8 cellular contexts compared by ENCODE assay signal in genomic region chr12:71661977-71662522, GRCh38. TPM values are rescaled to one million over a fixed set of nuclear protein-coding genes. Genes with fewer than 3 reads are reported as not detected.
DNase-seq lines count a peak whose midpoint lies in the region; ATAC-seq and TF ChIP-seq lines count a peak whose summit lies in the region.

No MANE protein-coding gene starts in this region.

- POLR2A ChIA-PET in AG04449 (lab: Yijun Ruan, JAX): interaction anchor here (0.7 to 2.7 kb wide), 2 partner anchors 19 to 23 kb away, joined by 6 to 33 read pairs; partner anchors contain the start of gene TMEM19

- TF ChIP-seq CTCF in AG04449 (IDR thresholded peaks at IDR 0.05; ENCODE audit: insufficient read depth, low read length, missing control alignments): no peak

- no peaks in the 10 kb centered on the region for H3K27me3 Mint-ChIP-seq in central memory CD8-positive, alpha-beta T cell

- H3K36me3 ChIP-seq in HUES64 (ENCODE audit: insufficient read depth, low read length): peaks cover 36% of the 10 kb centered on the region
- H3K36me3 ChIP-seq in mucosa of rectum (ENCODE audit: control insufficient read depth in 2 of 2, insufficient read depth in 2 of 2, low read length in 2 of 2): peaks cover 16 to 29% of the 10 kb centered on the region in 2 donors

- H3K9ac ChIP-seq in HUES64 (ENCODE audit: low read depth, low read length) (peak overlapping the region; percentile 94), mucosa of rectum (ENCODE audit: low read depth in 1 of 2, low read length in 2 of 2) (peak overlapping the region; percentile 97 to 99)

- peak overlapping the region; percentile 88 for H3K4me3 ChIP-seq in AG04449 (ENCODE audit: low read depth, low read length)
- H3K4me3 ChIP-seq in HUES64 (ENCODE audit: low read length): peak overlapping the region; percentile 83
- H3K4me3 ChIP-seq in mucosa of rectum (ENCODE audit: low read length in 2 of 2): peak overlapping the region; percentile 94 to 99

- H3K9me3 ChIP-seq in HUES64 (ENCODE audit: insufficient read depth, low read depth, low read length): no peaks in the 10 kb centered on the region
- H3K9me3 ChIP-seq in mucosa of rectum (ENCODE audit: control insufficient read depth in 2 of 2, low read length in 2 of 2): no peaks in the 10 kb centered on the region

- H3K9me3 Mint-ChIP-seq in central memory CD8-positive, alpha-beta T cell: no peaks in the 10 kb centered on the region

- H3K4me1 ChIP-seq in HUES64 (ENCODE audit: insufficient read depth, low read length) (peaks cover 16% of the 10 kb centered on the region), mucosa of rectum (ENCODE audit: control insufficient read depth in 2 of 2, insufficient read depth in 2 of 2, low read length in 2 of 2) (peaks cover 6 to 13% of the 10 kb centered on the region in 2 donors)

- peaks cover 54% of the 10 kb centered on the region for H3K4me1 Mint-ChIP-seq in central memory CD8-positive, alpha-beta T cell

- H3K27me3 ChIP-seq in HUES64 (ENCODE audit: insufficient read depth, low read length) (no peaks in the 10 kb centered on the region), mucosa of rectum (ENCODE audit: control insufficient read depth in 2 of 2, insufficient read depth in 2 of 2, low read length in 2 of 2) (no peaks in the 10 kb centered on the region)

- DNase-seq in AG04449 (ENCODE audit: low read depth, low spot score) (no peak), CD1c-positive myeloid dendritic cell (ENCODE audit: extremely low spot score) (no peak), A172 (ENCODE audit: low spot score) (no peak), GM19240 (ENCODE audit: insufficient read length, low spot score) (no peak), SW 1271 (lab: John Stamatoyannopoulos, UW) (no peak)
- DNase-seq in central memory CD8-positive, alpha-beta T cell (ENCODE audit: low spot score in 2 of 2): no peak

- H3K36me3 Mint-ChIP-seq in central memory CD8-positive, alpha-beta T cell (ENCODE audit: insufficient read depth): peaks cover 54% of the 10 kb centered on the region

- H3K27ac ChIP-seq in HUES64 (ENCODE audit: low read depth, low read length) (no peak overlapping the region), mucosa of rectum (ENCODE audit: low read depth in 2 of 2, low read length in 2 of 2) (peak overlapping the region in 1 of 2 donors; percentile 99)

- CTCF ChIA-PET in AG04449 (lab: Yijun Ruan, JAX): interaction anchor here (0.7 to 2.9 kb wide), 7 partner anchors 10 to 89 kb away, joined by 3 to 33 read pairs (median 4); partner anchors contain the start of gene TMEM19

- 22% methylated on average over 5 of the region's 7 CpGs for WGBS in HUES64

- H3K27ac Mint-ChIP-seq in central memory CD8-positive, alpha-beta T cell (ENCODE audit: low read depth): peak overlapping the region; percentile 100

- ATAC-seq in central memory CD8-positive, alpha-beta T cell (replicated peaks; ENCODE audit: extremely low read depth, poor library complexity, severe bottlenecking): no peak

- peak overlapping the region; percentile 100 for H3K4me3 Mint-ChIP-seq in central memory CD8-positive, alpha-beta T cell

RNA-seq across cellular contexts. Expression of gene ZFC3H1, which starts 1.6 kb away (rescaled TPM):
- polyA plus RNA-seq in HUES64 (2013, experiment 1 of 2): 11.0 TPM
- 13.0 TPM for polyA plus RNA-seq in HUES64 (2013, experiment 2 of 2)
- total RNA-seq in A172 (2014; rRNA removed; shearing (Covaris generic)): 8.3 and 12.9 TPM in 2 replicates

RNA-seq across cellular contexts. Expression of gene THAP2, which starts 2.1 kb away (rescaled TPM):
- 5.0 TPM for polyA plus RNA-seq in HUES64 (2013, experiment 1 of 2)
- polyA plus RNA-seq in HUES64 (2013, experiment 2 of 2): 7.8 TPM
- 3.3 and 7.0 TPM in 2 replicates for total RNA-seq in A172 (2014; rRNA removed; shearing (Covaris generic))

RNA-seq across cellular contexts. Expression of gene TMEM19, which starts 23.8 kb away (rescaled TPM):
- 14.5 TPM for polyA plus RNA-seq in HUES64 (2013, experiment 1 of 2)
- 10.1 TPM for polyA plus RNA-seq in HUES64 (2013, experiment 2 of 2)
- total RNA-seq in A172 (2014; rRNA removed; shearing (Covaris generic)): 44.0 and 48.3 TPM in 2 replicates
